8 cellular contexts compared by ENCODE assay signal in the genomic region with DNA sequence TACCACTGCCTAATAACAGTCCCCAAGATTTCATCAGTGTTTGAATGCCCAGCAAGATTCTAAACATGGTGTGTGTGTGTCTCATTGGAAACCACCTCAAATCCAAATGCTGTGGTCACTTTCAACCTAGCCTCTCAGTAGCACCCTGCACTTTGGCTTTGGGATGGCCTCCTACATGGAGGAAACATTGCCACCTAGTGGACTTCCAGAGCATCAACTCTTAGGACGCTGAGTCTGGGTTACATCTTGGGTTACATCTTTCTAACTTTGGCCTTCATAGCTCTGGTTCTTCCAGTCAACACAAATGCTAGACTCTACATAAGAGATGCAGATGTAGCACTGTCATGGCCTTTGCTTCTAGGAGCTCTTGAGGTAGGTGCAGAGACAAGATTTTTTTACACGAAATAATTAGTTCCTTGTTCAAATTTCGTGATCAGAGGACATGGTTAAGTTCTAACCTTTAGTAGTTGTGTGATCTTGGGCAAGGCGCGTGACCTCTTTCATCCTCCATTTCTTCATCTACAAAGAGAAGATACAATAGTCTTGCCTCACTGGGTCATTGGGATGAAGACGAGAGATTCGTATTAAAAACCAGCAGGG.
DNase-seq lines count a peak whose midpoint lies in the region; TF ChIP-seq lines count a peak whose summit lies in the region.

No MANE protein-coding gene starts in this region.

- no peak overlapping the region for H3K4me3 ChIP-seq in LNCaP clone FGC (ENCODE audit: low read depth, low read length)
- H3K4me3 ChIP-seq in dorsolateral prefrontal cortex, result no peak overlapping the region

- TF ChIP-seq CTCF in LNCaP clone FGC (IDR thresholded peaks at IDR 0.05; ENCODE audit: control insufficient read depth, extremely low read depth, insufficient read depth) (peak; percentile 85), dorsolateral prefrontal cortex (IDR thresholded peaks at IDR 0.05 in 54 of 56, conservative IDR thresholded peaks at IDR 0.05 in 2 of 56; ENCODE audit: low read depth in 1 of 56, partially characterized antibody in 56 of 56) (peak; percentile 55 to 82 (median 74))

- H3K27ac ChIP-seq in dorsolateral prefrontal cortex, result no peak overlapping the region

- H3K36me3 Mint-ChIP-seq in T-helper 2 cell treated with Interferon-gamma antibody and Interleukin-4, amounts not matched to agents 5 μg/mL and 100 μg/mL, for 36 hours (ENCODE audit: low read depth), result no peaks in the 10 kb centered on the region

- H3K27me3 ChIP-seq in dorsolateral prefrontal cortex, result no peaks in the 10 kb centered on the region

- H3K4me1 Mint-ChIP-seq in T-helper 2 cell treated with Interferon-gamma antibody and Interleukin-4, amounts not matched to agents 5 μg/mL and 100 μg/mL, for 36 hours (ENCODE audit: low read depth), result no peaks in the 10 kb centered on the region

- no peaks in the 10 kb centered on the region for H3K9me3 Mint-ChIP-seq in T-helper 2 cell treated with Interferon-gamma antibody and Interleukin-4, amounts not matched to agents 5 μg/mL and 100 μg/mL, for 36 hours

- in situ Hi-C loops in ACHN (cut with HindIII; ENCODE audit: low pct_ligation_motif_present, low pct_unique_long_range_greater_than_20kb, low sequenced_read_pairs), result no loop called here

- H3K4me3 Mint-ChIP-seq in T-helper 2 cell treated with Interferon-gamma antibody and Interleukin-4, amounts not matched to agents 5 μg/mL and 100 μg/mL, for 36 hours, result no peak overlapping the region

- H3K27me3 Mint-ChIP-seq in T-helper 2 cell treated with Interferon-gamma antibody and Interleukin-4, amounts not matched to agents 5 μg/mL and 100 μg/mL, for 36 hours (ENCODE audit: low read depth), result peaks cover 5% of the 10 kb centered on the region

- DNase-seq in ACHN, result peak; percentile 39
- peak; percentile 11 for DNase-seq in GM04503 (ENCODE audit: low read depth)
- peak; percentile 32 for DNase-seq in LNCaP clone FGC (ENCODE audit: low read depth)
- peak; percentile 73 for DNase-seq in RKO (ENCODE audit: low spot score)
- DNase-seq in dorsolateral prefrontal cortex, result peak in 1 of 10 donors; percentile 13
- DNase-seq in lung microvascular endothelial cell (ENCODE audit: low read depth in 2 of 2), result peak; percentile 68 to 74
- DNase-seq in T-helper 2 cell treated with Interferon-gamma antibody and Interleukin-4, amounts not matched to agents 5 μg/mL and 100 μg/mL, for 36 hours (ENCODE audit: low spot score), result no peak
- no peak for DNase-seq in activated gamma-delta T cell treated with Interleukin-2 at 50 U/mL for 16 hours

- H3K27ac Mint-ChIP-seq in T-helper 2 cell treated with Interferon-gamma antibody and Interleukin-4, amounts not matched to agents 5 μg/mL and 100 μg/mL, for 36 hours, result no peak overlapping the region

- intact Hi-C loops in dorsolateral prefrontal cortex (cut with DNase I), result loop anchor here in 1 of 2 donors (5.0 kb wide), 1 partner anchor 595 kb away; no protein-coding TSS in a partner anchor

Comparison
In these comparisons a context has a peak if more than half of its experiments do, and no peak if none do; other contexts are left out.
1. DNase-seq: peak in ACHN (single experiment), GM04503 (single experiment), LNCaP clone FGC (single experiment), RKO (single experiment) and lung microvascular endothelial cell (2 of 2); none in T-helper 2 cell treated with Interferon-gamma antibody and Interleukin-4, amounts not matched to agents 5 μg/mL and 100 μg/mL, for 36 hours (single experiment) and activated gamma-delta T cell treated with Interleukin-2 at 50 U/mL for 16 hours (single experiment).